16 cellular contexts compared by ENCODE assay signal in genomic region chr10:110461088-110461487, GRCh38. TPM values are rescaled to one million over a fixed set of nuclear protein-coding genes. Genes with fewer than 3 reads are reported as not detected.
DNase-seq lines count a peak whose midpoint lies in the region; ATAC-seq and TF ChIP-seq lines count a peak whose summit lies in the region.
"Had no signal": no experiment of that assay in that cellular context is flagged by ENCODE, and none has a peak within 500 bp of the region (broad histone marks: within the 10 kb centered on the region; RNA-seq: fewer than 3 reads in every experiment).

No MANE protein-coding gene starts in this region.

- H3K23ac ChIP-seq in neuronal stem cell (ENCODE audit: low read depth, low read length, poor library complexity): no peak overlapping the region

- H3K4me1 ChIP-seq in HCT116 (ENCODE audit: control insufficient read depth in 1 of 2, insufficient read depth in 2 of 2, low read length in 2 of 2): peaks cover 47 to 48% of the 10 kb centered on the region in 2 experiments
- H3K4me1 ChIP-seq in neuronal stem cell (ENCODE audit: control insufficient read depth in 2 of 2, insufficient read depth in 1 of 2, low read depth in 1 of 2, low read length in 2 of 2): peaks cover 4 to 10% of the 10 kb centered on the region in 2 donors
- H3K4me1 ChIP-seq in Caco-2: peaks cover 35% of the 10 kb centered on the region

- no CpG with 5 or more reads among the region's 7 CpGs for WGBS in neuronal stem cell (ENCODE audit: extremely low coverage in 2 of 2, insufficient read length in 2 of 2, insufficient replicate concordance in 1 of 2), 2 donors

- H2BK15ac ChIP-seq in neuronal stem cell (ENCODE audit: low read length): peak overlapping the region; percentile 86

- H2AFZ ChIP-seq in HCT116 (ENCODE audit: low read depth, low read length, poor library complexity, severe bottlenecking) (no peak overlapping the region), neuronal stem cell (ENCODE audit: low read length) (no peak overlapping the region)

- no peaks in the 10 kb centered on the region for H3K79me2 ChIP-seq in HCT116 (ENCODE audit: insufficient read depth, low read length)

- no peak overlapping the region for H2BK5ac ChIP-seq in neuronal stem cell (ENCODE audit: low read length)

- H3K27ac ChIP-seq in HCT116 (ENCODE audit: low read depth, low read length) (peak overlapping the region; percentile 19; the same call in 1 of the 2 replicates), neuronal stem cell (replicated peaks; ENCODE audit: low read length) (no peak overlapping the region)
- H3K27ac ChIP-seq: neutrophil had no signal

- no peak for DNase-seq in activated CD4-positive, alpha-beta T cell treated with anti-CD3 and anti-CD28 coated beads, Interleukin-2, amount 10 ng/mL, durations not matched to agents 24 days and 14 days
- DNase-seq in activated CD4-positive, alpha-beta T cell treated with anti-CD3 and anti-CD28 coated beads for 1 hour: no peak
- DNase-seq in HCT116 (ENCODE audit: low read depth, low spot score) (no peak), neuronal stem cell (ENCODE audit: low spot score) (no peak), NCI-H2227 treated with DMSO at 0.1 percent for 48 hours (lab: John Stamatoyannopoulos, UW) (no peak), Caco-2 (no peak)
- DNase-seq: esophagus squamous epithelium, midbrain, NCI-H1092, NCI-H2107, NCI-H526 had no signal

- peaks cover 45% of the 10 kb centered on the region for H3K4me1 Mint-ChIP-seq in activated CD4-positive, alpha-beta T cell treated with anti-CD3 and anti-CD28 coated beads, Interleukin-2, amount 10 ng/mL, durations not matched to agents 24 days and 14 days
- H3K4me1 Mint-ChIP-seq in activated T-helper 17 cell treated with anti-CD3 and anti-CD28 coated beads, Interleukin-2, amount 50 U/mL, for 72 hours: peaks cover 23% of the 10 kb centered on the region
- H3K4me1 Mint-ChIP-seq in Caco-2 (ENCODE audit: low read depth, unreplicated experiment): peaks cover 51% of the 10 kb centered on the region

- no peak overlapping the region for H3K4me3 Mint-ChIP-seq in activated CD4-positive, alpha-beta T cell treated with anti-CD3 and anti-CD28 coated beads, Interleukin-2, amount 10 ng/mL, durations not matched to agents 24 days and 14 days
- no peak overlapping the region for H3K4me3 Mint-ChIP-seq in activated T-helper 17 cell treated with anti-CD3 and anti-CD28 coated beads, Interleukin-2, amount 50 U/mL, for 72 hours
- no peak overlapping the region for H3K4me3 Mint-ChIP-seq in Caco-2 (ENCODE audit: unreplicated experiment)
- H3K4me3 Mint-ChIP-seq: CD4-positive, CD25-positive, alpha-beta regulatory T cell had no signal

- H3K36me3 ChIP-seq in HCT116 (ENCODE audit: control insufficient read depth in 1 of 2, insufficient read depth in 2 of 2, low read length in 2 of 2) (no peaks in the 10 kb centered on the region), neuronal stem cell (replicated peaks in 1 of 2; ENCODE audit: control insufficient read depth in 2 of 2, insufficient read depth in 2 of 2, low read length in 2 of 2) (no peaks in the 10 kb centered on the region), Caco-2 (ENCODE audit: control insufficient read depth, insufficient read depth, low read length) (no peaks in the 10 kb centered on the region)
- H3K36me3 ChIP-seq: esophagus squamous epithelium, neutrophil, tibial nerve had no signal

- H3K9me3 Mint-ChIP-seq in activated CD4-positive, alpha-beta T cell treated with anti-CD3 and anti-CD28 coated beads, Interleukin-2, amount 10 ng/mL, durations not matched to agents 24 days and 14 days: no peaks in the 10 kb centered on the region
- no peaks in the 10 kb centered on the region for H3K9me3 Mint-ChIP-seq in activated T-helper 17 cell treated with anti-CD3 and anti-CD28 coated beads, Interleukin-2, amount 50 U/mL, for 72 hours
- no peaks in the 10 kb centered on the region for H3K9me3 Mint-ChIP-seq in Caco-2 (ENCODE audit: unreplicated experiment)

- CTCF ChIA-PET in HCT116 (lab: Charles Lee) (interaction anchor here (1.1 kb wide), 1 partner anchor 12 kb away, joined by 3 read pairs; no protein-coding TSS in a partner anchor), Caco-2 (lab: Charles Lee) (no interaction called here)

- H3K9me3 ChIP-seq in HCT116 (ENCODE audit: control insufficient read depth in 1 of 2, insufficient read depth in 1 of 2, low read depth in 1 of 2, low read length in 2 of 2): no peaks in the 10 kb centered on the region
- no peaks in the 10 kb centered on the region for H3K9me3 ChIP-seq in neuronal stem cell (replicated peaks in 1 of 2; ENCODE audit: control insufficient read depth in 2 of 2, insufficient read depth in 1 of 2, low read depth in 1 of 2, low read length in 2 of 2)
- H3K9me3 ChIP-seq in Caco-2: no peaks in the 10 kb centered on the region
- H3K9me3 ChIP-seq: esophagus squamous epithelium, neutrophil, tibial nerve had no signal

- H3K4ac ChIP-seq in neuronal stem cell (ENCODE audit: low read length): no peak overlapping the region

- H4K8ac ChIP-seq in neuronal stem cell (ENCODE audit: low read depth, low read length): no peak overlapping the region

- no peaks in the 10 kb centered on the region for H3K9me2 ChIP-seq in HCT116 (ENCODE audit: insufficient read depth)

- RAD21 ChIA-PET in HCT116 (lab: Charles Lee; ENCODE audit: low non-redundant PET in 1 of 2, low total read pairs in 2 of 2, uncharacterized antibody in 2 of 2, unreplicated experiment in 2 of 2): no interaction called here

- H3K9ac ChIP-seq in HCT116 (ENCODE audit: low read length) (0 out of 2 replicates have a peak overlapping the region, but pooled peaks have one; percentile 4), neuronal stem cell (ENCODE audit: low read depth, low read length, poor library complexity) (no peak overlapping the region)

- no peaks in the 10 kb centered on the region for H3K27me3 ChIP-seq in HCT116 (ENCODE audit: insufficient read depth, low read length)
- H3K27me3 ChIP-seq in neuronal stem cell (ENCODE audit: control insufficient read depth in 3 of 3, insufficient read depth in 3 of 3, low read depth in 1 of 3, low read length in 3 of 3): peaks cover 0 to 17% (median 0%) of the 10 kb centered on the region in 3 experiments
- no peaks in the 10 kb centered on the region for H3K27me3 ChIP-seq in Caco-2 (replicated peaks; ENCODE audit: control insufficient read depth, insufficient read depth, low read length)
- H3K27me3 ChIP-seq: esophagus squamous epithelium, neutrophil, tibial nerve had no signal

- POLR2A ChIA-PET in HCT116 (lab: Charles Lee): interaction anchor here (1.2 to 1.6 kb wide), 2 partner anchors 31 to 37 kb away, joined by 4 read pairs; no protein-coding TSS in a partner anchor
- POLR2A ChIA-PET in Caco-2 (lab: Charles Lee): no interaction called here

- peak overlapping the region; percentile 40 for H3K27ac Mint-ChIP-seq in activated CD4-positive, alpha-beta T cell treated with anti-CD3 and anti-CD28 coated beads, Interleukin-2, amount 10 ng/mL, durations not matched to agents 24 days and 14 days
- peak overlapping the region; percentile 65 for H3K27ac Mint-ChIP-seq in activated T-helper 17 cell treated with anti-CD3 and anti-CD28 coated beads, Interleukin-2, amount 50 U/mL, for 72 hours
- H3K27ac Mint-ChIP-seq in Caco-2 (ENCODE audit: unreplicated experiment): no peak overlapping the region

- peak overlapping the region; percentile 50 for H2AK5ac ChIP-seq in neuronal stem cell (ENCODE audit: low read depth, low read length)

- H3K4me2 ChIP-seq in HCT116 (ENCODE audit: low read length): peak overlapping the region; percentile 71
- H3K4me2 ChIP-seq in neuronal stem cell (ENCODE audit: insufficient read depth, low read length, poor library complexity, severe bottlenecking): no peak overlapping the region

- H4K20me1 ChIP-seq in HCT116 (ENCODE audit: insufficient read depth): no peaks in the 10 kb centered on the region

- BruUV-seq in HCT116 (replicated peaks; lab: Mats Ljungman, UMichigan) (no TSS peak), Caco-2 (replicated peaks; lab: Mats Ljungman, UMichigan) (no TSS peak)

- TF ChIP-seq POLR2A in HCT116 (IDR thresholded peaks at IDR 0.05; ENCODE audit: borderline replicate concordance, extremely low read depth, insufficient read depth, insufficient read length): no peak

- no peak overlapping the region for H3K14ac ChIP-seq in neuronal stem cell (ENCODE audit: low read length)

- H2BK120ac ChIP-seq in neuronal stem cell (ENCODE audit: low read depth, low read length): no peak overlapping the region

- H3K18ac ChIP-seq in neuronal stem cell (ENCODE audit: low read length): peak overlapping the region; percentile 13

- intact Hi-C loops in activated CD4-positive, alpha-beta T cell treated with anti-CD3 and anti-CD28 coated beads, Interleukin-2, amount 10 ng/mL, durations not matched to agents 24 days and 14 days (cut with micrococcal nuclease): loop anchor here (5.0 kb wide), 1 partner anchor 36 kb away; the partner anchor contains the start of gene DUSP5
- intact Hi-C loops in HCT116 (cut with micrococcal nuclease) (no loop called here), Caco-2 (cut with micrococcal nuclease; ENCODE audit: unreplicated experiment) (no loop called here)

- H3K27me3 Mint-ChIP-seq in activated CD4-positive, alpha-beta T cell treated with anti-CD3 and anti-CD28 coated beads, Interleukin-2, amount 10 ng/mL, durations not matched to agents 24 days and 14 days: no peaks in the 10 kb centered on the region
- no peaks in the 10 kb centered on the region for H3K27me3 Mint-ChIP-seq in activated T-helper 17 cell treated with anti-CD3 and anti-CD28 coated beads, Interleukin-2, amount 50 U/mL, for 72 hours
- no peaks in the 10 kb centered on the region for H3K27me3 Mint-ChIP-seq in Caco-2 (ENCODE audit: insufficient read depth, unreplicated experiment)
- H3K27me3 Mint-ChIP-seq: CD4-positive, CD25-positive, alpha-beta regulatory T cell had no signal

- H3K36me3 Mint-ChIP-seq in activated CD4-positive, alpha-beta T cell treated with anti-CD3 and anti-CD28 coated beads, Interleukin-2, amount 10 ng/mL, durations not matched to agents 24 days and 14 days (ENCODE audit: low read depth): no peaks in the 10 kb centered on the region
- H3K36me3 Mint-ChIP-seq in activated T-helper 17 cell treated with anti-CD3 and anti-CD28 coated beads, Interleukin-2, amount 50 U/mL, for 72 hours (ENCODE audit: low read depth): no peaks in the 10 kb centered on the region
- peaks cover 9% of the 10 kb centered on the region for H3K36me3 Mint-ChIP-seq in Caco-2 (ENCODE audit: insufficient read depth, unreplicated experiment)
- H3K36me3 Mint-ChIP-seq: CD4-positive, CD25-positive, alpha-beta regulatory T cell had no signal

- no peak overlapping the region for H4K91ac ChIP-seq in neuronal stem cell (ENCODE audit: low read depth, low read length, poor library complexity)

- no peak for TF ChIP-seq CTCF in HCT116 (IDR thresholded peaks at IDR 0.05 in 2 of 3, conservative IDR thresholded peaks at IDR 0.05 in 1 of 3; ENCODE audit: borderline replicate concordance in 1 of 3, insufficient read depth in 1 of 3, low read depth in 2 of 3, low read length in 2 of 3)
- no peak for TF ChIP-seq CTCF in Caco-2 (IDR thresholded peaks at IDR 0.05; ENCODE audit: insufficient read depth in 1 of 2, low read depth in 1 of 2, low read length in 1 of 2, severe bottlenecking in 1 of 2, unreplicated experiment in 1 of 2)

- no peak for TF ChIP-seq RAD21 in HCT116 (IDR thresholded peaks at IDR 0.05; ENCODE audit: low read depth)

- H2BK12ac ChIP-seq in neuronal stem cell (ENCODE audit: low read length): no peak overlapping the region

- H3K79me1 ChIP-seq in neuronal stem cell (ENCODE audit: low read depth, low read length): no peaks in the 10 kb centered on the region

- ATAC-seq in HCT116 (no peak), HG03565 (IDR thresholded peaks at IDR 0.05; ENCODE audit: unreplicated experiment) (no peak)
- no peak for ATAC-seq in activated T-helper 17 cell treated with anti-CD3 and anti-CD28 coated beads, Interleukin-2, amount 50 U/mL, for 72 hours (replicated peaks)

- H3K4me3 ChIP-seq in HCT116 (replicated peaks in 1 of 2; ENCODE audit: low read depth in 1 of 2, low read length in 2 of 2): no peak overlapping the region
- no peak overlapping the region for H3K4me3 ChIP-seq in neuronal stem cell (ENCODE audit: low read length in 2 of 2)
- no peak overlapping the region for H3K4me3 ChIP-seq in Caco-2 (ENCODE audit: low read depth, low read length)
- H3K4me3 ChIP-seq: esophagus squamous epithelium, tibial nerve had no signal

RNA-seq across cellular contexts. Expression of gene DUSP5, which starts 36.6 kb away (rescaled TPM):
- 76.0 and 79.9 TPM in 2 replicates for total RNA-seq in activated CD4-positive, alpha-beta T cell treated with anti-CD3 and anti-CD28 coated beads, Interleukin-2, amount 10 ng/mL, durations not matched to agents 24 days and 14 days
- total RNA-seq in HCT116 (2021; ENCODE audit: unreplicated experiment): 137 TPM
- polyA plus RNA-seq in HCT116 (2012): 199 and 315 TPM in 2 replicates
- total RNA-seq in activated T-helper 17 cell treated with anti-CD3 and anti-CD28 coated beads, Interleukin-2, amount 50 U/mL, for 72 hours: 100 to 1,000 TPM in 1 of 2 donors, 10 to 100 TPM in 1; 43.2 to 107 TPM
- 1.4 TPM for polyA plus RNA-seq in neuronal stem cell (2013, experiment 1 of 2)
- 1.6 TPM for polyA plus RNA-seq in neuronal stem cell (2013, experiment 2 of 2)
- 15.0 and 18.4 TPM in 2 replicates for total RNA-seq in Caco-2 (2022)
